Comparison of ENCODE assay signal across 26 cellular contexts in the genomic region with DNA sequence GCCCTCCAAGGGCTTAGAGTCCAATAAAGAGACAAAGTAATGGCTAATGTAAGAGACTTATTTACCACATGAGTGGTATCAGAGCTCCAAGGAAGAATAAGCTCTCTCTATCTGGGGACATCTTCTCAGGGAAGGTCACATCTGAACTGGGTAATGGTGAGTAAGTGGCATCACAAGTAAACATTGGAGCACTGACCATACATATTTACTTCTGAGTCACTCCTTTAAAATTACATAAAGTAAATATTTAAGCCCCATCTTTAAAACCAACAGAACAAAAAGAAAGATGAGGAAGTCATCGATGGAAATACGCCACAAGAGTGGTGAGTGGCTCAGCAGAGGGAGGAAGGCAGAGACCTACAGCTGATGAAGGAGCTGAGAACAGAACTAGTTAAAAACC.
A peak's percentile ranks its signal among the peaks of the same experiment; 100 is the strongest.
DNase-seq lines count a peak whose midpoint lies in the region; ATAC-seq, FAIRE-seq and TF ChIP-seq lines count a peak whose summit lies in the region.
"Had no signal": no experiment of that assay in that cellular context is flagged by ENCODE, and none has a peak within 500 bp of the region (broad histone marks: within the 10 kb centered on the region; RNA-seq: fewer than 3 reads in every experiment).

No MANE protein-coding gene starts in this region.

- no peak overlapping the region for H3K4me3 Mint-ChIP-seq in activated CD4-positive, alpha-beta T cell treated with anti-CD3 and anti-CD28 coated beads, Interleukin-2, amount 10 ng/mL, durations not matched to agents 7 days and 5 days
- H3K4me3 Mint-ChIP-seq: activated T-cell treated with anti-CD3 and anti-CD28 coated beads, Interleukin-2, amount 50 U/mL, for 72 hours; CD4-positive, alpha-beta T cell; central memory CD8-positive, alpha-beta T cell; IgD-negative memory B cell; immature natural killer cell; neural crest cell had no signal

- BruUV-seq in HepG2 (replicated peaks; lab: Mats Ljungman, UMichigan), result no TSS peak

- no peaks in the 10 kb centered on the region for H3K79me2 ChIP-seq in HepG2 (ENCODE audit: insufficient read depth, low read length)

- H3K27ac ChIP-seq in HepG2 (ENCODE audit: extremely low read length, insufficient read depth, low read length), result no peak overlapping the region
- H3K27ac ChIP-seq: foreskin keratinocyte, upper lobe of right lung had no signal

- no peak overlapping the region for H3K9ac ChIP-seq in HepG2 (ENCODE audit: insufficient read depth, low read depth, low read length)

- ATAC-seq in HepG2, result no peak; the same call in 1 of the 3 replicates
- no peak for ATAC-seq in GM18909 (IDR thresholded peaks at IDR 0.05; ENCODE audit: poor library complexity, unreplicated experiment)
- ATAC-seq in HG03432 (IDR thresholded peaks at IDR 0.05; ENCODE audit: unreplicated experiment), result no peak
- ATAC-seq in HG03045 (IDR thresholded peaks at IDR 0.05; ENCODE audit: unreplicated experiment), result no peak
- ATAC-seq: activated T-cell treated with anti-CD3 and anti-CD28 coated beads, Interleukin-2, amount 50 U/mL, for 72 hours; foreskin keratinocyte; GM12878; sciatic nerve; upper lobe of right lung had no signal

- H3K4me2 ChIP-seq in HepG2 (ENCODE audit: low read depth, low read length), result no peak overlapping the region

- no peaks in the 10 kb centered on the region for H3K27me3 ChIP-seq in HepG2 (ENCODE audit: control insufficient read depth in 1 of 2, insufficient read depth in 2 of 2, low read length in 2 of 2)
- H3K27me3 ChIP-seq: foreskin keratinocyte, upper lobe of right lung had no signal

- no peak for TF ChIP-seq RAD21 in HepG2 (CRISPR knock-in tag; IDR thresholded peaks at IDR 0.05)

- peaks cover 21% of the 10 kb centered on the region for H3K9me3 Mint-ChIP-seq in activated CD4-positive, alpha-beta T cell treated with anti-CD3 and anti-CD28 coated beads, Interleukin-2, amount 10 ng/mL, durations not matched to agents 7 days and 5 days
- H3K9me3 Mint-ChIP-seq: central memory CD8-positive, alpha-beta T cell had no signal

- no peak overlapping the region for H3K4me3 ChIP-seq in HepG2 (replicated peaks in 1 of 3; ENCODE audit: insufficient read depth in 1 of 3, low read depth in 2 of 3, low read length in 3 of 3)
- H3K4me3 ChIP-seq: GM12878, upper lobe of right lung had no signal

- CTCF ChIA-PET in HepG2 (lab: Yijun Ruan, JAX; ENCODE audit: low intra/inter-chr PET ratio, low total read pairs), result no interaction called here
- CTCF ChIA-PET in activated CD4-positive, alpha-beta T cell treated with anti-CD3 and anti-CD28 coated beads, Interleukin-2, amount 10 ng/mL, durations not matched to agents 7 days and 5 days (lab: Charles Lee), result interaction anchor here (0.6 to 2.0 kb wide), 5 partner anchors 10 to 1125 kb away, joined by 3 to 8 read pairs (median 5); no protein-coding TSS in a partner anchor

- TF ChIP-seq CTCF in HepG2 (CRISPR knock-in tag; IDR thresholded peaks at IDR 0.05), result no peak

- H3K27ac Mint-ChIP-seq in activated CD4-positive, alpha-beta T cell treated with anti-CD3 and anti-CD28 coated beads, Interleukin-2, amount 10 ng/mL, durations not matched to agents 7 days and 5 days, result no peak overlapping the region
- H3K27ac Mint-ChIP-seq: activated T-cell treated with anti-CD3 and anti-CD28 coated beads, Interleukin-2, amount 50 U/mL, for 72 hours; CD4-positive, alpha-beta T cell; IgD-negative memory B cell; immature natural killer cell had no signal

- FAIRE-seq in HepG2 (lab: Jason Lieb, UNC), result no peak
- FAIRE-seq: GM12878 had no signal

- TF ChIP-seq EP300 in HepG2 (IDR thresholded peaks at IDR 0.05; ENCODE audit: low read depth in 2 of 2, low read length in 2 of 2) (peak in 1 of 2 experiments; percentile 56; a peak in 1 of 4 replicates), HepG2 (CRISPR knock-in tag; IDR thresholded peaks at IDR 0.05; ENCODE audit: borderline replicate concordance) (no peak)

- in situ Hi-C loops in HepG2 (cut with HindIII; ENCODE audit: extremely low pct_ligation_motif_present, low pct_unique_long_range_greater_than_20kb), result no loop called here

- H3K36me3 Mint-ChIP-seq in activated CD4-positive, alpha-beta T cell treated with anti-CD3 and anti-CD28 coated beads, Interleukin-2, amount 10 ng/mL, durations not matched to agents 7 days and 5 days (ENCODE audit: low read depth), result peaks cover 18% of the 10 kb centered on the region

- POLR2A ChIA-PET in HepG2 (lab: Yijun Ruan, JAX), result interaction anchor here (1.3 to 2.2 kb wide), 2 partner anchors 160 to 199 kb away, joined by 3 to 16 read pairs; a partner anchor contains a TSS
- POLR2A ChIA-PET in activated CD4-positive, alpha-beta T cell treated with anti-CD3 and anti-CD28 coated beads, Interleukin-2, amount 10 ng/mL, durations not matched to agents 7 days and 5 days (lab: Charles Lee), result no interaction called here

- intact Hi-C loops in HepG2 (cut with micrococcal nuclease; ENCODE audit: unreplicated experiment), result no loop called here

- no peaks in the 10 kb centered on the region for H3K36me3 ChIP-seq in HepG2 (replicated peaks in 1 of 2; ENCODE audit: control insufficient read depth in 1 of 2, insufficient read depth in 2 of 2, low read length in 2 of 2)
- H3K36me3 ChIP-seq: upper lobe of right lung had no signal

- H4K20me1 ChIP-seq in HepG2 (ENCODE audit: insufficient read depth, low read length), result no peaks in the 10 kb centered on the region

- H3K27me3 Mint-ChIP-seq in activated CD4-positive, alpha-beta T cell treated with anti-CD3 and anti-CD28 coated beads, Interleukin-2, amount 10 ng/mL, durations not matched to agents 7 days and 5 days, result no peaks in the 10 kb centered on the region
- H3K27me3 Mint-ChIP-seq: CD4-positive, alpha-beta T cell; central memory CD8-positive, alpha-beta T cell; IgD-negative memory B cell had no signal

- 2% methylated on average over 2 of the region's 2 CpGs for WGBS in HepG2 (ENCODE audit: low lambda C conversion rate)

- no peak overlapping the region for H2AFZ ChIP-seq in HepG2 (ENCODE audit: low read length)

- DNase-seq in AG08396 (ENCODE audit: low spot score), result peak; percentile 21
- DNase-seq in HT-29 (ENCODE audit: low spot score), result peak; percentile 55
- DNase-seq in RPMI7951 (ENCODE audit: low read depth), result peak; percentile 11
- DNase-seq in HepG2 (ENCODE audit: low spot score), result peak; percentile 10
- DNase-seq in activated CD4-positive, alpha-beta T cell treated with anti-CD3 and anti-CD28 coated beads, Interleukin-2, amount 10 ng/mL, durations not matched to agents 7 days and 5 days, result no peak
- DNase-seq: activated CD4-positive, alpha-beta T cell treated with anti-CD3 and anti-CD28 coated beads for 4 hours; activated naive CD4-positive, alpha-beta T cell treated with anti-CD3 and anti-CD28 coated beads, Interleukin-2, amount 50 U/mL, for 16 hours; activated T-cell treated with anti-CD3 and anti-CD28 coated beads, Interleukin-2, amount 50 U/mL, for 72 hours; CD4-positive, alpha-beta T cell; foreskin keratinocyte; immature natural killer cell; NCI-H1694 treated with DMSO at 0.1 percent for 48 hours; NCI-H2227 treated with DMSO at 0.1 percent for 48 hours; NCI-H774; posterior cingulate gyrus; SHP77 treated with DMSO at 0.1 percent for 48 hours; substantia nigra; upper lobe of right lung had no signal

- peaks cover 28% of the 10 kb centered on the region for H3K9me3 ChIP-seq in HepG2 (ENCODE audit: low read length)

- H3K4me1 Mint-ChIP-seq in activated CD4-positive, alpha-beta T cell treated with anti-CD3 and anti-CD28 coated beads, Interleukin-2, amount 10 ng/mL, durations not matched to agents 7 days and 5 days, result no peaks in the 10 kb centered on the region
- H3K4me1 Mint-ChIP-seq: central memory CD8-positive, alpha-beta T cell; IgD-negative memory B cell; immature natural killer cell; neural crest cell had no signal

- no peaks in the 10 kb centered on the region; the same call in 1 of the 2 replicates for H3K4me1 ChIP-seq in HepG2 (ENCODE audit: insufficient read depth, low read length)
- H3K4me1 ChIP-seq: foreskin keratinocyte, upper lobe of right lung had no signal

- no peak for TF ChIP-seq POLR2A in HepG2 (IDR thresholded peaks at IDR 0.05; ENCODE audit: insufficient read depth in 1 of 2, low read depth in 2 of 2, low read length in 2 of 2)

TF ChIP-seq in HepG2, 621 proteins besides CTCF, POLR2A, EP300 and RAD21 (continues in another document):
- TF ChIP-seq ZNF746 (CRISPR knock-in tag; IDR thresholded peaks at IDR 0.05) (no peak), SSRP1 (CRISPR knock-in tag; IDR thresholded peaks at IDR 0.05) (no peak), RARA (CRISPR knock-in tag; IDR thresholded peaks at IDR 0.05) (0 out of 2 replicates have a peak, but pooled peaks have one; percentile 32), ATM (IDR thresholded peaks at IDR 0.05; ENCODE audit: borderline replicate concordance) (no peak), ZNF615 (CRISPR knock-in tag; IDR thresholded peaks at IDR 0.05; ENCODE audit: borderline replicate concordance) (no peak), TBX3 (IDR thresholded peaks at IDR 0.05; ENCODE audit: borderline replicate concordance) (no peak), CCDC6 (CRISPR knock-in tag; IDR thresholded peaks at IDR 0.05) (no peak)
- TF ChIP-seq, protein P1, sequence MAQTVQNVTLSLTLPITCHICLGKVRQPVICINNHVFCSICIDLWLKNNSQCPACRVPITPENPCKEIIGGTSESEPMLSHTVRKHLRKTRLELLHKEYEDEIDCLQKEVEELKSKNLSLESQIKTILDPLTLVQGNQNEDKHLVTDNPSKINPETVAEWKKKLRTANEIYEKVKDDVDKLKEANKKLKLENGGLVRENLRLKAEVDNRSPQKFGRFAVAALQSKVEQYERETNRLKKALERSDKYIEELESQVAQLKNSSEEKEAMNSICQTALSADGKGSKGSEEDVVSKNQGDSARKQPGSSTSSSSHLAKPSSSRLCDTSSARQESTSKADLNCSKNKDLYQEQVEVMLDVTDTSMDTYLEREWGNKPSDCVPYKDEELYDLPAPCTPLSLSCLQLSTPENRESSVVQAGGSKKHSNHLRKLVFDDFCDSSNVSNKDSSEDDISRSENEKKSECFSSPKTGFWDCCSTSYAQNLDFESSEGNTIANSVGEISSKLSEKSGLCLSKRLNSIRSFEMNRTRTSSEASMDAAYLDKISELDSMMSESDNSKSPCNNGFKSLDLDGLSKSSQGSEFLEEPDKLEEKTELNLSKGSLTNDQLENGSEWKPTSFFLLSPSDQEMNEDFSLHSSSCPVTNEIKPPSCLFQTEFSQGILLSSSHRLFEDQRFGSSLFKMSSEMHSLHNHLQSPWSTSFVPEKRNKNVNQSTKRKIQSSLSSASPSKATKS (CRISPR knock-in tag; IDR thresholded peaks at IDR 0.05), result no peak
- TF ChIP-seq, protein P2, sequence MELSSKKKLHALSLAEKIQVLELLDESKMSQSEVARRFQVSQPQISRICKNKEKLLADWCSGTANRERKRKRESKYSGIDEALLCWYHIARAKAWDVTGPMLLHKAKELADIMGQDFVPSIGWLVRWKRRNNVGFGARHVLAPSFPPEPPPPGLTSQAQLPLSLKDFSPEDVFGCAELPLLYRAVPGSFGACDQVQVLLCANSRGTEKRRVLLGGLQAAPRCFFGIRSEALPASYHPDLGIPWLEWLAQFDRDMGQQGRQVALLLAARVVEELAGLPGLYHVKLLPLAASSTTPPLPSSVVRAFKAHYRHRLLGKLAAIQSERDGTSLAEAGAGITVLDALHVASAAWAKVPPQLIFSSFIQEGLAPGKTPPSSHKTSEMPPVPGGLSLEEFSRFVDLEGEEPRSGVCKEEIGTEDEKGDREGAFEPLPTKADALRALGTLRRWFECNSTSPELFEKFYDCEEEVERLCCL (CRISPR knock-in tag; IDR thresholded peaks at IDR 0.05; ENCODE audit: borderline replicate concordance), result no peak
